8 cellular contexts compared by ENCODE assay signal in the genomic region with DNA sequence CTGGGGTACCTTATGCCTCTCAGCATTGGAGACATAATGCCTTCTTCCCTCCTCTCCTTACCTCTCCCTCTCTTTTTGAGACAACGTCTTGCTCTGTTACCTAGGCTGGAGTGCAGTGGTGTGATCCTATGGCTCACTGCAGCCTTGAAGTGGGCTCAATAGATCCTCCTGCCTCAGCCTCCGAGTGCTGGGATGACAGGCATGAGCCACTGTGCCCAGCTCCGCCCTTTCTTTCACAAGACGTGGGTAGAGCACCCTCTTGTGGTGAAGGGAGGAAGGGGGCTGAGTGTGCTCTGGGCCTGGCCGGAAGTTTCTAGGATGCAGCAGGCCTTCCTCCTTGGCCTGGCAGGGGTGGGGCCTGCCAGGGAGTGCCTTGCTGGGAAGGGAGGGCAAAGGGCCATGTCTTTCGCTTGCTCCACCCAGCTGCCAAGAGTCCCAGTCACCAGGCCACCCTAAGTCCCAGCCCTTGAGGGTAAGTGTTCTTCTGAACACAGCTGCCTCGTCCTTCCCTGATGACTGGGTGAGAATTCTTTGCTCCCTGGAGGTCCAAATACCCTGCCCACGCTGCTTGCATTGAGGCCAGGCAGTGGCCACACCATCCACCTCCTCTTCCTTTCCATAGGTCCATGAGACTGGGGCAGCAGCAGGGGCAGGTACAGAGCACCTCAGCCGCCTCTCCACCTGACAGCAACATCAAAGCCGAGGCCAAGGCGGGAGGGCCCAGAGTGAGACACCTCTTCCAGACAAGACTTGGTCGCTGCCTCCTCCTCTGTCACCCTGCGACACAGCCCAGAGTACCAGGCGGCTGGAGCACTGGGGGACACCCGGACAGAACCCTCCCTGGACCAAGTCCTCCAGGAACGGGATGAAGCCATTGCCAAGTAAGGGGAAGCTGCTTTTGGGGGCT. TPM values are rescaled to one million over a fixed set of nuclear protein-coding genes. Genes with fewer than 3 reads are reported as not detected.
A peak's percentile ranks its signal among the peaks of the same experiment; 100 is the strongest.
DNase-seq lines count a peak whose midpoint lies in the region; ATAC-seq and TF ChIP-seq lines count a peak whose summit lies in the region.

No MANE protein-coding gene starts in this region.

- peaks cover 30% of the 10 kb centered on the region for H3K4me1 ChIP-seq in mucosa of descending colon (ENCODE audit: low read depth)

- H3K4me3 ChIP-seq in HL-60 (replicated peaks; ENCODE audit: insufficient read depth, low read length) (no peak overlapping the region), mucosa of descending colon (no peak overlapping the region)

- H3K27me3 ChIP-seq in HL-60 (ENCODE audit: insufficient read depth, poor library complexity, severe bottlenecking) = no peaks in the 10 kb centered on the region

- H3K27ac ChIP-seq in HL-60 (replicated peaks) = no peak overlapping the region

- DNase-seq in NCI-H2081 (lab: John Stamatoyannopoulos, UW) (peak; percentile 76 to 85), NCI-H2081 treated with DMSO at 0.1 percent for 48 hours (lab: John Stamatoyannopoulos, UW) (no peak), HL-60 (ENCODE audit: low read depth in 1 of 2, low spot score in 1 of 2) (peak; percentile 85 to 91), NCI-H82 (lab: John Stamatoyannopoulos, UW) (peak; percentile 94), mucosa of descending colon (peak; percentile 93 to 95 (median 94))
- peak; percentile 83 to 88 for DNase-seq in activated CD4-positive, alpha-beta T cell treated with anti-CD3 and anti-CD28 coated beads, Interleukin-2, amount 50 U/mL, for 48 hours
- peak; percentile 70 for DNase-seq in effector CD8-positive, alpha-beta T cell (lab: John Stamatoyannopoulos, UW)
- peak; percentile 66 to 70 for DNase-seq in stimulated activated CD8-positive, alpha-beta memory T cell treated with anti-CD3 and anti-CD28 coated beads, Interleukin-7, amount 100 ng/mL, for 4 hours (ENCODE audit: low read depth in 2 of 2)

- intact Hi-C loops in mucosa of descending colon (cut with DNase I, micrococcal nuclease) = loop anchor here in 1 of 2 donors (5.0 kb wide), 1 partner anchor 128 kb away; no protein-coding TSS in a partner anchor

- H3K36me3 ChIP-seq in mucosa of descending colon (ENCODE audit: low read depth) = no peaks in the 10 kb centered on the region

- TF ChIP-seq CTCF in HL-60 (IDR thresholded peaks at IDR 0.05; ENCODE audit: insufficient read depth, low read length) (peak; percentile 92), mucosa of descending colon (IDR thresholded peaks at IDR 0.05) (peak; percentile 87)

- no peaks in the 10 kb centered on the region for H3K9me3 ChIP-seq in mucosa of descending colon

- peak; percentile 73 for ATAC-seq in mucosa of descending colon

RNA-seq across cellular contexts. Expression of a gene that starts 3.7 kb away (rescaled TPM):
- total RNA-seq in mucosa of descending colon = 100 to 1,000 TPM in 1 of 3 donors, 10 to 100 TPM in 2; 55.3 to 115 (median 97.3) TPM

RNA-seq across cellular contexts. Expression of a gene that starts 15.4 kb away (rescaled TPM):
- 10 to 100 TPM in 1 of 3 donors, 1 to 10 TPM in 2; 5.2 to 23.9 (median 6.1) TPM for total RNA-seq in mucosa of descending colon

RNA-seq across cellular contexts. Expression of a gene that starts 35.2 kb away (rescaled TPM):
- 100 to 1,000 TPM; 229 to 621 (median 534) TPM for total RNA-seq in mucosa of descending colon

RNA-seq across cellular contexts. Expression of a gene that starts 51.5 kb away (rescaled TPM):
- total RNA-seq in mucosa of descending colon = 10 to 100 TPM; 38.4 to 61.2 (median 43.0) TPM

RNA-seq across cellular contexts. Expression of a gene that starts 51.6 kb away (rescaled TPM):
- total RNA-seq in mucosa of descending colon = 10 to 100 TPM in 2 of 3 donors, 1 to 10 TPM in 1; 8.7 to 10.5 (median 10.2) TPM
